In genomic region chr22:46259374-46259773, GRCh38 we compare ENCODE assay signal across 28 cellular contexts. TPM values are rescaled to one million over a fixed set of nuclear protein-coding genes. Genes with fewer than 3 reads are reported as not detected.
"Had no signal": no experiment of that assay in that cellular context is flagged by ENCODE, and none has a peak within 500 bp of the region (broad histone marks: within the 10 kb centered on the region; RNA-seq: fewer than 3 reads in every experiment).

No MANE protein-coding gene starts in this region.

- ATAC-seq: activated CD4-positive, alpha-beta T cell treated with anti-CD3 and anti-CD28 coated beads for 36 hours; activated CD8-positive, alpha-beta memory T cell treated with anti-CD3 and anti-CD28 coated beads, Interleukin-2, amount 10 ng/mL, durations not matched to agents 7 days and 5 days; activated CD8-positive, alpha-beta T cell treated with anti-CD3 and anti-CD28 coated beads, Interleukin-2, amount 10 ng/mL, durations not matched to agents 7 days and 5 days; activated naive CD4-positive, alpha-beta T cell treated with anti-CD3 and anti-CD28 coated beads, Interleukin-2, amount 50 U/mL, for 72 hours; esophagus mucosa; left lung; lower lobe of right lung; naive thymus-derived CD8-positive, alpha-beta T cell; stimulated activated memory B cell treated with anti-CD40 and anti-IgM and Interleukin-4, amounts not matched to agents 10 μg/mL and 1 μg/mL and 100 μg/mL, for 72 hours; stimulated activated naive CD8-positive, alpha-beta T cell treated with anti-CD3 and anti-CD28 coated beads, Interleukin-15, amount 100 ng/mL, for 72 hours; WTC11 had no signal

- DNase-seq: activated CD4-positive, alpha-beta T cell treated with anti-CD3 and anti-CD28 coated beads for 36 hours; activated CD8-positive, alpha-beta memory T cell treated with anti-CD3 and anti-CD28 coated beads, Interleukin-2, amount 10 ng/mL, durations not matched to agents 7 days and 5 days; activated CD8-positive, alpha-beta T cell treated with anti-CD3 and anti-CD28 coated beads, Interleukin-2, amount 10 ng/mL, durations not matched to agents 7 days and 5 days; activated naive CD4-positive, alpha-beta T cell; activated T-cell treated with anti-CD3 and anti-CD28 coated beads, Interleukin-2, amount 50 U/mL, for 48 hours; endodermal cell; foreskin fibroblast; left lung; lower lobe of right lung; mesenchymal stem cell; naive thymus-derived CD8-positive, alpha-beta T cell; occipital lobe; right lobe of liver; stimulated activated CD4-positive, alpha-beta T cell treated with anti-CD3 and anti-CD28 coated beads, Interleukin-4, amount 100 ng/mL, for 24 hours; stimulated activated CD8-positive, alpha-beta memory T cell treated with anti-CD3 and anti-CD28 coated beads, Interleukin-4, amount 100 ng/mL, for 48 hours; stimulated activated naive CD8-positive, alpha-beta T cell treated with anti-CD3 and anti-CD28 coated beads, Interleukin-15, amount 100 ng/mL, for 72 hours; substantia nigra; T-helper 2 cell; uterus had no signal

RNA-seq across cellular contexts. Expression of gene PKDREJ, which starts 3.8 kb away (rescaled TPM):
- total RNA-seq: activated CD4-positive, alpha-beta T cell treated with anti-CD3 and anti-CD28 coated beads for 36 hours; activated CD8-positive, alpha-beta memory T cell treated with anti-CD3 and anti-CD28 coated beads, Interleukin-2, amount 10 ng/mL, durations not matched to agents 7 days and 5 days; activated CD8-positive, alpha-beta T cell treated with anti-CD3 and anti-CD28 coated beads, Interleukin-2, amount 10 ng/mL, durations not matched to agents 7 days and 5 days; activated T-helper 2 cell treated with anti-CD3 and anti-CD28 coated beads, Interferon-gamma antibody, Interleukin-2, Interleukin-4, amounts not matched to agents 10 μg/mL and 5 μg/mL and 100 μg/mL, durations not matched to agents 14 hours and 24 hours and 36 hours; bronchial epithelial cell; lower lobe of right lung; naive thymus-derived CD8-positive, alpha-beta T cell; progenitor cell of endocrine pancreas; renal cortical epithelial cell; skeletal muscle tissue had no signal
